ENCODE assay signal across 21 cellular contexts in genomic region chr4:951186-951585, GRCh38. TPM values are rescaled to one million over a fixed set of nuclear protein-coding genes. Genes with fewer than 3 reads are reported as not detected.
DNase-seq lines count a peak whose midpoint lies in the region; FAIRE-seq and TF ChIP-seq lines count a peak whose summit lies in the region.
"Had no signal": no experiment of that assay in that cellular context is flagged by ENCODE, and none has a peak within 500 bp of the region (broad histone marks: within the 10 kb centered on the region; RNA-seq: fewer than 3 reads in every experiment).

No MANE protein-coding gene starts in this region.

- H3K9me3 ChIP-seq in spleen (no peaks in the 10 kb centered on the region), Karpas-422 (ENCODE audit: low read length) (no peaks in the 10 kb centered on the region)
- H3K9me3 ChIP-seq: HAP-1 had no signal

- H3K27ac ChIP-seq in spleen (no peak overlapping the region), Karpas-422 (ENCODE audit: low read length) (no peak overlapping the region)
- H3K27ac ChIP-seq: HL-60 had no signal

- H3K36me3 ChIP-seq in spleen (peaks cover 0 to 52% (median 29%) of the 10 kb centered on the region in 6 donors), Karpas-422 (ENCODE audit: insufficient read depth, low read length) (no peaks in the 10 kb centered on the region)
- H3K36me3 ChIP-seq: HAP-1 had no signal

- H3K27me3 ChIP-seq in spleen (replicated peaks in 1 of 7) (no peaks in the 10 kb centered on the region), Karpas-422 (ENCODE audit: low read length) (no peaks in the 10 kb centered on the region)

- FAIRE-seq in GM12892 (lab: Jason Lieb, UNC), result no peak
- FAIRE-seq: K562 had no signal

- H3K4me1 ChIP-seq in spleen (peaks cover 0 to 26% (median 6%) of the 10 kb centered on the region in 6 donors), Karpas-422 (ENCODE audit: low read length) (no peaks in the 10 kb centered on the region)
- H3K4me1 ChIP-seq: HAP-1 had no signal

- H3K79me2 ChIP-seq in Karpas-422 (ENCODE audit: low read length), result no peaks in the 10 kb centered on the region

- no peaks in the 10 kb centered on the region for H3K9me2 ChIP-seq in Karpas-422 (replicated peaks; ENCODE audit: insufficient read depth, low read length)

- H4K20me1 ChIP-seq in Karpas-422 (ENCODE audit: insufficient read depth, low read depth, low read length), result peaks cover 5% of the 10 kb centered on the region; the same call in 1 of the 2 replicates

- no peak for TF ChIP-seq CTCF in spleen (IDR thresholded peaks at IDR 0.05 in 8 of 11, conservative IDR thresholded peaks at IDR 0.05 in 3 of 11)

- WGBS in spleen, 5 donors, result 81 to 92% (median 84%) methylated on average over 5 to 7 of the region's 7 CpGs

- peak; percentile 15 for DNase-seq in GM12892 (ENCODE audit: insufficient read length)
- DNase-seq in HuH-7.5 (ENCODE audit: low spot score), result peak; percentile 3
- DNase-seq in left kidney (ENCODE audit: low read depth, low spot score), result peak; percentile 69
- peak; percentile 52 for DNase-seq in spleen
- DNase-seq in activated CD4-positive, CD25-positive, alpha-beta regulatory T cell treated with anti-CD3 and anti-CD28 coated beads, Interleukin-2, amount 50 U/mL, for 72 hours, result no peak
- no peak for DNase-seq in SIG-M5 treated with dmso at 0.1 percent for 504 hours (lab: John Stamatoyannopoulos, UW; ENCODE audit: unreplicated experiment)
- no peak for DNase-seq in Karpas-422
- DNase-seq: ACHN, AML-193, DMS 273 treated with DMSO at 0.1 percent for 48 hours, GF-D8, MV-4-11, NCI-H1417 treated with DMSO at 0.1 percent for 48 hours, NCI-H1930, NCI-H2171, NCI-H446 treated with DMSO at 0.1 percent for 48 hours, RPMI8226, SIG-M5 had no signal

- H3K4me2 ChIP-seq in Karpas-422 (ENCODE audit: low read depth, low read length, poor library complexity, severe bottlenecking), result no peak overlapping the region

- H2AFZ ChIP-seq in Karpas-422 (ENCODE audit: low read length), result no peak overlapping the region

- intact Hi-C loops in spleen (cut with DNase I; ENCODE audit: low total_unique reads), result no loop called here

- TF ChIP-seq POLR2A in GM12892 (IDR thresholded peaks at IDR 0.05; ENCODE audit: low read depth, low read length) (no peak), spleen (IDR thresholded peaks at IDR 0.05) (no peak)

- H3K4me3 ChIP-seq in spleen, result no peak overlapping the region
- no peak overlapping the region for H3K4me3 ChIP-seq in Karpas-422 (ENCODE audit: low read length)
- H3K4me3 ChIP-seq: HAP-1, K562 had no signal

- no peak overlapping the region for H3K9ac ChIP-seq in Karpas-422 (ENCODE audit: low read length)

RNA-seq across cellular contexts. Expression of gene TMEM175, which starts 18.9 kb away (rescaled TPM):
- polyA plus RNA-seq in GM12892 (2012; ENCODE audit: missing spikeins), result 12.8 TPM
- 10 to 100 TPM; 38.2 to 76.8 (median 56.6) TPM for total RNA-seq in spleen
- 10 to 100 TPM; 59.4 to 83.9 (median 78.6) TPM for polyA plus RNA-seq in spleen
- total RNA-seq in Karpas-422 (2014; rRNA removed; shearing (Covaris generic); ENCODE audit: low replicate concordance), result 15.1 and 28.1 TPM in 2 replicates

RNA-seq across cellular contexts. Expression of gene GAK, which starts 19.1 kb away (rescaled TPM):
- 35.2 TPM for polyA plus RNA-seq in GM12892 (2012; ENCODE audit: missing spikeins)
- total RNA-seq in spleen, result 100 to 1,000 TPM; 154 to 212 (median 179) TPM
- 100 to 1,000 TPM; 112 to 249 (median 203) TPM for polyA plus RNA-seq in spleen
- total RNA-seq in Karpas-422 (2014; rRNA removed; shearing (Covaris generic); ENCODE audit: low replicate concordance), result 48.8 and 76.6 TPM in 2 replicates

RNA-seq across cellular contexts. Expression of gene DGKQ, which starts 22.2 kb away (rescaled TPM):
- 1.3 TPM for polyA plus RNA-seq in GM12892 (2012; ENCODE audit: missing spikeins)
- total RNA-seq in spleen, result 10 to 100 TPM; 13.6 to 26.3 (median 17.0) TPM
- 10 to 100 TPM in 1 of 3 donors, 1 to 10 TPM in 2; 6.3 to 15.4 (median 9.3) TPM for polyA plus RNA-seq in spleen
- 5.8 and 21.1 TPM in 2 replicates for total RNA-seq in Karpas-422 (2014; rRNA removed; shearing (Covaris generic); ENCODE audit: low replicate concordance)

RNA-seq across cellular contexts. Expression of gene IDUA, which starts 35.7 kb away (rescaled TPM):
- 1.4 TPM for polyA plus RNA-seq in GM12892 (2012; ENCODE audit: missing spikeins)
- 10 to 100 TPM; 18.3 to 58.3 (median 37.9) TPM for total RNA-seq in spleen
- 10 to 100 TPM; 11.5 to 26.5 (median 19.1) TPM for polyA plus RNA-seq in spleen
- 17.3 and 20.8 TPM in 2 replicates for total RNA-seq in Karpas-422 (2014; rRNA removed; shearing (Covaris generic); ENCODE audit: low replicate concordance)

RNA-seq across cellular contexts. Expression of gene SLC26A1, which starts 42.0 kb away (rescaled TPM):
- 0.36 TPM for polyA plus RNA-seq in GM12892 (2012; ENCODE audit: missing spikeins)
- total RNA-seq in spleen, result under 1 TPM in 6 of 7 donors, not detected in 1; 0.07 to 0.68 (median 0.19) TPM
- under 1 TPM; 0.24 to 0.48 (median 0.30) TPM for polyA plus RNA-seq in spleen
- total RNA-seq in Karpas-422 (2014; rRNA removed; shearing (Covaris generic); ENCODE audit: low replicate concordance), result not detected in 2 replicates

Comparison
In these comparisons a context has a peak if more than half of its experiments do, and no peak if none do; other contexts are left out.
1. DNase-seq: peak in GM12892 (single experiment), HuH-7.5 (single experiment), left kidney (single experiment) and spleen (single experiment); none in activated CD4-positive, CD25-positive, alpha-beta regulatory T cell treated with anti-CD3 and anti-CD28 coated beads, Interleukin-2, amount 50 U/mL, for 72 hours (single experiment), SIG-M5 treated with dmso at 0.1 percent for 504 hours (single experiment) and Karpas-422 (single experiment).